Comparison of ENCODE assay signal across 24 cellular contexts in genomic region chr11:2718817-2719438, GRCh38. TPM values are rescaled to one million over a fixed set of nuclear protein-coding genes. Genes with fewer than 3 reads are reported as not detected.
DNase-seq lines count a peak whose midpoint lies in the region; ATAC-seq, FAIRE-seq and TF ChIP-seq lines count a peak whose summit lies in the region.
"Had no signal": no experiment of that assay in that cellular context is flagged by ENCODE, and none has a peak within 500 bp of the region (broad histone marks: within the 10 kb centered on the region; RNA-seq: fewer than 3 reads in every experiment).

No MANE protein-coding gene starts in this region.

- FAIRE-seq in D721Med (lab: Jason Lieb, UNC) = no peak
- FAIRE-seq: GM18507 had no signal

- no peak for ATAC-seq in activated naive CD4-positive, alpha-beta T cell treated with anti-CD3 and anti-CD28 coated beads, Interleukin-2, amount 50 U/mL, for 72 hours

- H3K79me2 ChIP-seq in neural progenitor cell (ENCODE audit: low read depth) = no peaks in the 10 kb centered on the region

- H3F3A ChIP-seq in neural progenitor cell (ENCODE audit: low read depth) = peaks cover 30% of the 10 kb centered on the region

- DNase-seq in activated naive CD4-positive, alpha-beta T cell treated with anti-CD3 and anti-CD28 coated beads, Interleukin-2, amount 50 U/mL, for 72 hours (ENCODE audit: low spot score in 2 of 2) = no peak
- no peak for DNase-seq in activated naive CD4-positive, alpha-beta T cell treated with Interleukin-2 at 50 U/mL for 16 hours
- peak; percentile 50 for DNase-seq in NT2/D1 (ENCODE audit: low read depth, low spot score)
- no peak for DNase-seq in endothelial cell (ENCODE audit: low spot score)
- DNase-seq in neural progenitor cell (ENCODE audit: low spot score) = peak; percentile 45
- no peak for DNase-seq in D721Med (ENCODE audit: insufficient read length, low spot score)
- no peak for DNase-seq in NAMALWA (ENCODE audit: low spot score)
- no peak for DNase-seq in activated T-cell treated with anti-CD3 and anti-CD28 coated beads, Interleukin-2, amount 50 U/mL, for 1 hour
- DNase-seq: CD4-positive, CD25-positive, alpha-beta regulatory T cell; HCEC 1CT; KBM-7; MV-4-11; NCI-H1105 treated with DMSO at 0.1 percent for 48 hours; NCI-H146; NCI-H1930; NCI-H2107; NCI-H524; NCI-H82; NK-92 treated with Interleukin-12 subunit alpha and Interleukin-12 subunit beta, amount 100 ng/mL, for 24 hours; RPMI8226; SHP77 treated with DMSO at 0.1 percent for 48 hours had no signal

- H2AFZ ChIP-seq in neural progenitor cell (replicated peaks) = no peak overlapping the region

- H3K4me3 Mint-ChIP-seq in endothelial cell (ENCODE audit: unreplicated experiment) (peak overlapping the region; percentile 33), neural progenitor cell (peak overlapping the region; percentile 34)
- H3K4me3 Mint-ChIP-seq: CD4-positive, CD25-positive, alpha-beta regulatory T cell had no signal

- no peaks in the 10 kb centered on the region for H3K9me3 Mint-ChIP-seq in activated naive CD4-positive, alpha-beta T cell treated with anti-CD3 and anti-CD28 coated beads, Interleukin-2, amount 50 U/mL, for 72 hours
- no peaks in the 10 kb centered on the region for H3K9me3 Mint-ChIP-seq in endothelial cell (ENCODE audit: unreplicated experiment)
- no peaks in the 10 kb centered on the region for H3K9me3 Mint-ChIP-seq in neural progenitor cell

- H3K4me3 ChIP-seq in NT2/D1 (ENCODE audit: insufficient read length, low read depth) (no peak overlapping the region), neural progenitor cell (no peak overlapping the region)
- H3K4me3 ChIP-seq: SK-N-MC had no signal

- H3K9ac ChIP-seq in NT2/D1 (ENCODE audit: insufficient read length, low read depth) (no peak overlapping the region), neural progenitor cell (no peak overlapping the region)

- H3K4me1 Mint-ChIP-seq in endothelial cell (ENCODE audit: unreplicated experiment) (no peaks in the 10 kb centered on the region), neural progenitor cell (peaks cover 50% of the 10 kb centered on the region)
- H3K4me1 Mint-ChIP-seq: CD4-positive, CD25-positive, alpha-beta regulatory T cell had no signal

- peaks cover 10% of the 10 kb centered on the region for H4K20me1 ChIP-seq in neural progenitor cell (ENCODE audit: low read depth)

- no peak overlapping the region for H3K4me2 ChIP-seq in neural progenitor cell

- no peak for TF ChIP-seq CTCF in endothelial cell (IDR thresholded peaks at IDR 0.05; ENCODE audit: unreplicated experiment)
- no peak for TF ChIP-seq CTCF in neural progenitor cell (IDR thresholded peaks at IDR 0.05)
- no peak for TF ChIP-seq CTCF in D721Med (IDR thresholded peaks at IDR 0.05; ENCODE audit: insufficient read depth, missing control alignments)

- H3K27me3 ChIP-seq in NT2/D1 (ENCODE audit: insufficient read depth, insufficient read length) (peaks cover 95% of the 10 kb centered on the region), neural progenitor cell (peaks cover 94% of the 10 kb centered on the region)

- no peaks in the 10 kb centered on the region for H3K36me3 ChIP-seq in NT2/D1 (ENCODE audit: insufficient read depth, insufficient read length, low read length)
- no peaks in the 10 kb centered on the region for H3K36me3 ChIP-seq in neural progenitor cell

- no peaks in the 10 kb centered on the region for H3K36me3 Mint-ChIP-seq in activated naive CD4-positive, alpha-beta T cell treated with anti-CD3 and anti-CD28 coated beads, Interleukin-2, amount 50 U/mL, for 72 hours
- H3K36me3 Mint-ChIP-seq in endothelial cell (ENCODE audit: low read depth, unreplicated experiment) = peaks cover 4% of the 10 kb centered on the region
- no peaks in the 10 kb centered on the region for H3K36me3 Mint-ChIP-seq in neural progenitor cell
- H3K36me3 Mint-ChIP-seq: CD4-positive, CD25-positive, alpha-beta regulatory T cell had no signal

- H3K27ac ChIP-seq in neural progenitor cell = no peak overlapping the region
- H3K27ac ChIP-seq: 22Rv1, SK-N-MC had no signal

- H3K4me1 ChIP-seq in NT2/D1 (ENCODE audit: insufficient read depth, insufficient read length) (peaks cover 50% of the 10 kb centered on the region), neural progenitor cell (peaks cover 42% of the 10 kb centered on the region)

- peak overlapping the region; percentile 47 to 77 for H3K27ac Mint-ChIP-seq in activated naive CD4-positive, alpha-beta T cell treated with anti-CD3 and anti-CD28 coated beads, Interleukin-2, amount 50 U/mL, for 72 hours
- H3K27ac Mint-ChIP-seq in endothelial cell (ENCODE audit: unreplicated experiment) (no peak overlapping the region), neural progenitor cell (no peak overlapping the region)

- H3K27me3 Mint-ChIP-seq in endothelial cell (ENCODE audit: unreplicated experiment) = peaks cover 11% of the 10 kb centered on the region
- peaks cover 35% of the 10 kb centered on the region for H3K27me3 Mint-ChIP-seq in neural progenitor cell (ENCODE audit: insufficient read depth, low read depth)
- H3K27me3 Mint-ChIP-seq: CD4-positive, CD25-positive, alpha-beta regulatory T cell had no signal

- no peaks in the 10 kb centered on the region; the same call in 1 of the 2 replicates for H3K9me3 ChIP-seq in NT2/D1 (ENCODE audit: insufficient read depth, low read length)
- H3K9me3 ChIP-seq in neural progenitor cell (ENCODE audit: low read depth) = no peaks in the 10 kb centered on the region

RNA-seq across cellular contexts. Expression of gene KCNQ1OT1, which starts 19.1 kb away (rescaled TPM):
- under 1 TPM; 0.30 to 0.49 TPM for total RNA-seq in activated naive CD4-positive, alpha-beta T cell treated with anti-CD3 and anti-CD28 coated beads, Interleukin-2, amount 50 U/mL, for 72 hours
- total RNA-seq in endothelial cell (ENCODE audit: unreplicated experiment) = 1.2 TPM
- 2.3 TPM in 2 replicates for total RNA-seq in neural progenitor cell (ENCODE audit: low replicate concordance)

Comparison
In these comparisons a context has a peak if more than half of its experiments do, and no peak if none do; other contexts are left out.
1. DNase-seq: peak in NT2/D1 (single experiment) and neural progenitor cell (single experiment); none in activated naive CD4-positive, alpha-beta T cell treated with anti-CD3 and anti-CD28 coated beads, Interleukin-2, amount 50 U/mL, for 72 hours (0 of 2), activated naive CD4-positive, alpha-beta T cell treated with Interleukin-2 at 50 U/mL for 16 hours (single experiment), endothelial cell (single experiment), D721Med (single experiment), NAMALWA (single experiment) and activated T-cell treated with anti-CD3 and anti-CD28 coated beads, Interleukin-2, amount 50 U/mL, for 1 hour (single experiment).
2. H3K27ac Mint-ChIP-seq: peak in activated naive CD4-positive, alpha-beta T cell treated with anti-CD3 and anti-CD28 coated beads, Interleukin-2, amount 50 U/mL, for 72 hours (2 of 2); none in endothelial cell (single experiment) and neural progenitor cell (single experiment).